1 cellular context compared by ENCODE assay signal in the genomic region with DNA sequence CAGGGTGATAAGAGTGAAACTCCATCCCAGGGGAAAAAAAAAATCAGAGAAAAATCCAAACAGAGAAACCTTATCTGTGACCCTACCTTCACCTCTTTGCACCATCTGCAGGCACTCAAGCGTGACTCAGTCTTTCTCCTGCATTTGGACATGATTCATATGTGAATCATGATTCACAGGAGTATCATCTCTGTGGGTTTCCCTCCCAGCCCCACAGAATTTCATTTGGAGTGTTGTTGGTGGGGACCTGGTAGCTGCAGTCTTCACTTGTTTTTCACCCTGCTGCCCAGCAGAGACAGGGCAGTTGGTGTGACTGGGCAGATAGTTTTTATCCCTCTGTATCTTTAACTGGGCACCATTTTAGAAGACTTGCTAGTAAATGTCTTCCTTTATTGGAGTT.
A peak's percentile ranks its signal among the peaks of the same experiment; 100 is the strongest.
TF ChIP-seq lines count a peak whose summit lies in the region.

No MANE protein-coding gene starts in this region.

TF ChIP-seq in K562, 482 proteins besides CTCF, POLR2A, EP300 and RAD21 (continued from another document and continues in another):
- TF ChIP-seq, protein P1, sequence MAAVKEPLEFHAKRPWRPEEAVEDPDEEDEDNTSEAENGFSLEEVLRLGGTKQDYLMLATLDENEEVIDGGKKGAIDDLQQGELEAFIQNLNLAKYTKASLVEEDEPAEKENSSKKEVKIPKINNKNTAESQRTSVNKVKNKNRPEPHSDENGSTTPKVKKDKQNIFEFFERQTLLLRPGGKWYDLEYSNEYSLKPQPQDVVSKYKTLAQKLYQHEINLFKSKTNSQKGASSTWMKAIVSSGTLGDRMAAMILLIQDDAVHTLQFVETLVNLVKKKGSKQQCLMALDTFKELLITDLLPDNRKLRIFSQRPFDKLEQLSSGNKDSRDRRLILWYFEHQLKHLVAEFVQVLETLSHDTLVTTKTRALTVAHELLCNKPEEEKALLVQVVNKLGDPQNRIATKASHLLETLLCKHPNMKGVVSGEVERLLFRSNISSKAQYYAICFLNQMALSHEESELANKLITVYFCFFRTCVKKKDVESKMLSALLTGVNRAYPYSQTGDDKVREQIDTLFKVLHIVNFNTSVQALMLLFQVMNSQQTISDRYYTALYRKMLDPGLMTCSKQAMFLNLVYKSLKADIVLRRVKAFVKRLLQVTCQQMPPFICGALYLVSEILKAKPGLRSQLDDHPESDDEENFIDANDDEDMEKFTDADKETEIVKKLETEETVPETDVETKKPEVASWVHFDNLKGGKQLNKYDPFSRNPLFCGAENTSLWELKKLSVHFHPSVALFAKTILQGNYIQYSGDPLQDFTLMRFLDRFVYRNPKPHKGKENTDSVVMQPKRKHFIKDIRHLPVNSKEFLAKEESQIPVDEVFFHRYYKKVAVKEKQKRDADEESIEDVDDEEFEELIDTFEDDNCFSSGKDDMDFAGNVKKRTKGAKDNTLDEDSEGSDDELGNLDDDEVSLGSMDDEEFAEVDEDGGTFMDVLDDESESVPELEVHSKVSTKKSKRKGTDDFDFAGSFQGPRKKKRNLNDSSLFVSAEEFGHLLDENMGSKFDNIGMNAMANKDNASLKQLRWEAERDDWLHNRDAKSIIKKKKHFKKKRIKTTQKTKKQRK (IDR thresholded peaks at IDR 0.05; ENCODE audit: borderline replicate concordance, low read depth, low read length): no peak
- TF ChIP-seq RBM34 (IDR thresholded peaks at IDR 0.05; ENCODE audit: borderline replicate concordance, insufficient read depth, low read length): no peak
- TF ChIP-seq TARDBP (IDR thresholded peaks at IDR 0.05): no peak
- no peak for TF ChIP-seq ETV6 (IDR thresholded peaks at IDR 0.05; ENCODE audit: borderline replicate concordance in 1 of 2, low read depth in 2 of 2, low read length in 1 of 2)
- TF ChIP-seq ETV6 (CRISPR knock-in tag; IDR thresholded peaks at IDR 0.05; ENCODE audit: borderline replicate concordance): no peak
- peak; percentile 78 for TF ChIP-seq JUND (IDR thresholded peaks at IDR 0.05; ENCODE audit: borderline replicate concordance, low read depth, low read length)
- peak; percentile 53; the same call in 1 of the 3 replicates for TF ChIP-seq JUND (tag; IDR thresholded peaks at IDR 0.05; ENCODE audit: borderline replicate concordance, low read depth, low read length)
- no peak for TF ChIP-seq ZNF785 (CRISPR knock-in tag; IDR thresholded peaks at IDR 0.05)
- TF ChIP-seq, protein P2, sequence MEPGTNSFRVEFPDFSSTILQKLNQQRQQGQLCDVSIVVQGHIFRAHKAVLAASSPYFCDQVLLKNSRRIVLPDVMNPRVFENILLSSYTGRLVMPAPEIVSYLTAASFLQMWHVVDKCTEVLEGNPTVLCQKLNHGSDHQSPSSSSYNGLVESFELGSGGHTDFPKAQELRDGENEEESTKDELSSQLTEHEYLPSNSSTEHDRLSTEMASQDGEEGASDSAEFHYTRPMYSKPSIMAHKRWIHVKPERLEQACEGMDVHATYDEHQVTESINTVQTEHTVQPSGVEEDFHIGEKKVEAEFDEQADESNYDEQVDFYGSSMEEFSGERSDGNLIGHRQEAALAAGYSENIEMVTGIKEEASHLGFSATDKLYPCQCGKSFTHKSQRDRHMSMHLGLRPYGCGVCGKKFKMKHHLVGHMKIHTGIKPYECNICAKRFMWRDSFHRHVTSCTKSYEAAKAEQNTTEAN (CRISPR knock-in tag; IDR thresholded peaks at IDR 0.05): no peak
- no peak for TF ChIP-seq PML (IDR thresholded peaks at IDR 0.05; ENCODE audit: low read length)
- no peak for TF ChIP-seq TCF7 (IDR thresholded peaks at IDR 0.05; ENCODE audit: borderline replicate concordance)
- no peak for TF ChIP-seq GATAD2B (IDR thresholded peaks at IDR 0.05; ENCODE audit: borderline replicate concordance)
- no peak for TF ChIP-seq ZNF778 (CRISPR knock-in tag; IDR thresholded peaks at IDR 0.05)
- TF ChIP-seq KLF10 (CRISPR knock-in tag; IDR thresholded peaks at IDR 0.05): no peak
- no peak for TF ChIP-seq BRD9 (IDR thresholded peaks at IDR 0.05; ENCODE audit: low read depth, partially characterized antibody)
- no peak for TF ChIP-seq ZNF311 (CRISPR knock-in tag; IDR thresholded peaks at IDR 0.05)
- TF ChIP-seq, protein P3, sequence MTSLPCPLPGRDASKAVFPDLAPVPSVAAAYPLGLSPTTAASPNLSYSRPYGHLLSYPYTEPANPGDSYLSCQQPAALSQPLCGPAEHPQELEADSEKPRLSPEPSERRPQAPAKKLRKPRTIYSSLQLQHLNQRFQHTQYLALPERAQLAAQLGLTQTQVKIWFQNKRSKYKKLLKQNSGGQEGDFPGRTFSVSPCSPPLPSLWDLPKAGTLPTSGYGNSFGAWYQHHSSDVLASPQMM (CRISPR knock-in tag; IDR thresholded peaks at IDR 0.05): no peak
- TF ChIP-seq, protein P4, sequence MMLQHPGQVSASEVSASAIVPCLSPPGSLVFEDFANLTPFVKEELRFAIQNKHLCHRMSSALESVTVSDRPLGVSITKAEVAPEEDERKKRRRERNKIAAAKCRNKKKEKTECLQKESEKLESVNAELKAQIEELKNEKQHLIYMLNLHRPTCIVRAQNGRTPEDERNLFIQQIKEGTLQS (IDR thresholded peaks at IDR 0.05): peak; percentile 74
- TF ChIP-seq, protein P4 (CRISPR knock-in tag; conservative IDR thresholded peaks at IDR 0.05): no peak
- TF ChIP-seq PHB2 (IDR thresholded peaks at IDR 0.05; ENCODE audit: low read depth): no peak
- TF ChIP-seq ZEB2 (IDR thresholded peaks at IDR 0.05): no peak
- TF ChIP-seq FOXJ3 (CRISPR knock-in tag; IDR thresholded peaks at IDR 0.05): no peak
- TF ChIP-seq RBM22 (IDR thresholded peaks at IDR 0.05; ENCODE audit: low read depth, low read length, poor library complexity, severe bottlenecking): no peak
- TF ChIP-seq, protein P5, sequence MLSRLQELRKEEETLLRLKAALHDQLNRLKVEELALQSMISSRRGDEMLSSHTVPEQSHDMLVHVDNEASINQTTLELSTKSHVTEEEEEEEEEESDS (CRISPR knock-in tag; IDR thresholded peaks at IDR 0.05): no peak
- no peak for TF ChIP-seq OTX1 (CRISPR knock-in tag; IDR thresholded peaks at IDR 0.05)
- TF ChIP-seq, protein P6, sequence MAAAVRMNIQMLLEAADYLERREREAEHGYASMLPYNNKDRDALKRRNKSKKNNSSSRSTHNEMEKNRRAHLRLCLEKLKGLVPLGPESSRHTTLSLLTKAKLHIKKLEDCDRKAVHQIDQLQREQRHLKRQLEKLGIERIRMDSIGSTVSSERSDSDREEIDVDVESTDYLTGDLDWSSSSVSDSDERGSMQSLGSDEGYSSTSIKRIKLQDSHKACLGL (CRISPR knock-in tag; IDR thresholded peaks at IDR 0.05; ENCODE audit: borderline replicate concordance, poor library complexity, severe bottlenecking): no peak
- no peak for TF ChIP-seq NFYB (IDR thresholded peaks at IDR 0.05; ENCODE audit: extremely low read depth, insufficient read length)
- TF ChIP-seq CBFA2T3 (IDR thresholded peaks at IDR 0.05): peak; percentile 81
- TF ChIP-seq RBM14 (IDR thresholded peaks at IDR 0.05; ENCODE audit: borderline replicate concordance, insufficient read depth, low read depth, low read length): no peak
- TF ChIP-seq ZNF76 (CRISPR knock-in tag; IDR thresholded peaks at IDR 0.05; ENCODE audit: borderline replicate concordance): no peak
- no peak for TF ChIP-seq NONO (IDR thresholded peaks at IDR 0.05; ENCODE audit: low read depth in 2 of 2, low read length in 1 of 2)
- TF ChIP-seq ZNF695 (CRISPR knock-in tag; IDR thresholded peaks at IDR 0.05): no peak
- TF ChIP-seq NCOA2 (IDR thresholded peaks at IDR 0.05; ENCODE audit: partially characterized antibody in 2 of 2): no peak
- TF ChIP-seq BDP1 (IDR thresholded peaks at IDR 0.05; ENCODE audit: insufficient read depth, insufficient read length): no peak
- TF ChIP-seq HMG20A (CRISPR knock-in tag; conservative IDR thresholded peaks at IDR 0.05): no peak
- TF ChIP-seq ZNF232 (CRISPR knock-in tag; IDR thresholded peaks at IDR 0.05): no peak
- no peak for TF ChIP-seq GATA2 (CRISPR knock-in tag; IDR thresholded peaks at IDR 0.05)
- no peak for TF ChIP-seq TAF1 (IDR thresholded peaks at IDR 0.05; ENCODE audit: control insufficient read depth, extremely low read depth, insufficient read depth, low read length, severe bottlenecking)
- no peak for TF ChIP-seq MIER1 (IDR thresholded peaks at IDR 0.05; ENCODE audit: low read depth)
- no peak for TF ChIP-seq ESRRB (CRISPR knock-in tag; IDR thresholded peaks at IDR 0.05; ENCODE audit: borderline replicate concordance)
- no peak for TF ChIP-seq ZNF165 (CRISPR knock-in tag; IDR thresholded peaks at IDR 0.05; ENCODE audit: borderline replicate concordance)
- TF ChIP-seq, protein P7, sequence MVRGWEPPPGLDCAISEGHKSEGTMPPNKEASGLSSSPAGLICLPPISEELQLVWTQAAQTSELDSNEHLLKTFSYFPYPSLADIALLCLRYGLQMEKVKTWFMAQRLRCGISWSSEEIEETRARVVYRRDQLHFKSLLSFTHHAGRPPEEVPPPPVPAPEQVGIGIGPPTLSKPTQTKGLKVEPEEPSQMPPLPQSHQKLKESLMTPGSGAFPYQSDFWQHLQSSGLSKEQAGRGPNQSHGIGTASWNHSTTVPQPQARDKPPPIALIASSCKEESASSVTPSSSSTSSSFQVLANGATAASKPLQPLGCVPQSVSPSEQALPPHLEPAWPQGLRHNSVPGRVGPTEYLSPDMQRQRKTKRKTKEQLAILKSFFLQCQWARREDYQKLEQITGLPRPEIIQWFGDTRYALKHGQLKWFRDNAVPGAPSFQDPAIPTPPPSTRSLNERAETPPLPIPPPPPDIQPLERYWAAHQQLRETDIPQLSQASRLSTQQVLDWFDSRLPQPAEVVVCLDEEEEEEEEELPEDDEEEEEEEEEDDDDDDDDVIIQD (CRISPR knock-in tag; IDR thresholded peaks at IDR 0.05): no peak
- no peak for TF ChIP-seq WHSC1 (IDR thresholded peaks at IDR 0.05; ENCODE audit: low read length)
- TF ChIP-seq DACH1 (IDR thresholded peaks at IDR 0.05; ENCODE audit: partially characterized antibody): no peak
- TF ChIP-seq, protein P8, sequence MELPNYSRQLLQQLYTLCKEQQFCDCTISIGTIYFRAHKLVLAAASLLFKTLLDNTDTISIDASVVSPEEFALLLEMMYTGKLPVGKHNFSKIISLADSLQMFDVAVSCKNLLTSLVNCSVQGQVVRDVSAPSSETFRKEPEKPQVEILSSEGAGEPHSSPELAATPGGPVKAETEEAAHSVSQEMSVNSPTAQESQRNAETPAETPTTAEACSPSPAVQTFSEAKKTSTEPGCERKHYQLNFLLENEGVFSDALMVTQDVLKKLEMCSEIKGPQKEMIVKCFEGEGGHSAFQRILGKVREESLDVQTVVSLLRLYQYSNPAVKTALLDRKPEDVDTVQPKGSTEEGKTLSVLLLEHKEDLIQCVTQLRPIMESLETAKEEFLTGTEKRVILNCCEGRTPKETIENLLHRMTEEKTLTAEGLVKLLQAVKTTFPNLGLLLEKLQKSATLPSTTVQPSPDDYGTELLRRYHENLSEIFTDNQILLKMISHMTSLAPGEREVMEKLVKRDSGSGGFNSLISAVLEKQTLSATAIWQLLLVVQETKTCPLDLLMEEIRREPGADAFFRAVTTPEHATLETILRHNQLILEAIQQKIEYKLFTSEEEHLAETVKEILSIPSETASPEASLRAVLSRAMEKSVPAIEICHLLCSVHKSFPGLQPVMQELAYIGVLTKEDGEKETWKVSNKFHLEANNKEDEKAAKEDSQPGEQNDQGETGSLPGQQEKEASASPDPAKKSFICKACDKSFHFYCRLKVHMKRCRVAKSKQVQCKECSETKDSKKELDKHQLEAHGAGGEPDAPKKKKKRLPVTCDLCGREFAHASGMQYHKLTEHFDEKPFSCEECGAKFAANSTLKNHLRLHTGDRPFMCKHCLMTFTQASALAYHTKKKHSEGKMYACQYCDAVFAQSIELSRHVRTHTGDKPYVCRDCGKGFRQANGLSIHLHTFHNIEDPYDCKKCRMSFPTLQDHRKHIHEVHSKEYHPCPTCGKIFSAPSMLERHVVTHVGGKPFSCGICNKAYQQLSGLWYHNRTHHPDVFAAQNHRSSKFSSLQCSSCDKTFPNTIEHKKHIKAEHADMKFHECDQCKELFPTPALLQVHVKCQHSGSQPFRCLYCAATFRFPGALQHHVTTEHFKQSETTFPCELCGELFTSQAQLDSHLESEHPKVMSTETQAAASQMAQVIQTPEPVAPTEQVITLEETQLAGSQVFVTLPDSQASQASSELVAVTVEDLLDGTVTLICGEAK (IDR thresholded peaks at IDR 0.05): no peak
- TF ChIP-seq, protein P8 (CRISPR knock-in tag; IDR thresholded peaks at IDR 0.05): no peak
- no peak for TF ChIP-seq POLR3G (IDR thresholded peaks at IDR 0.05; ENCODE audit: extremely low read depth, insufficient read length, insufficient replicate concordance)
- TF ChIP-seq ZNF263 (CRISPR knock-in tag; IDR thresholded peaks at IDR 0.05; ENCODE audit: borderline replicate concordance): no peak
- no peak for TF ChIP-seq ZNF75A (CRISPR knock-in tag; IDR thresholded peaks at IDR 0.05)
- TF ChIP-seq KAT2B (IDR thresholded peaks at IDR 0.05; ENCODE audit: low read depth, low read length): no peak
